ENCODE assay signal across 8 cellular contexts in the genomic region with DNA sequence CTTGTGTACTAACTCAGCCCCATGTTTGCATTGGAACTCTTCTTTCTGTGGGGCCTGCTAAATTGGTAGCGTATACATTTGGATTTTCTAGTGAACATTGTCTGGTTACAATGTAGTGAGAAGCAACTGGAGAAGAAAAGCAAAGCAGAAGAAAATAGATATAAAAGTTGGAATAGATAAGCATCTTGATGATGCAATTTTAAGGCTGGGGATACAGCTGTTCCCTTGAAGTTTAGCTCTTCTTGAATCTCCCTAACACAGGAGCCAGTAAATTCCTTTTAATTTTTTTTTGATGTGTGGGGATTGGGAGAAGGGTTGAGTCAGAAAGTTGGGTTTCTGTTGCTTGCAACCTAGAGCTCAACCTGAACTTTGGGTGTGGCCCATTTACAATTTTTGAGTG.
"Had no signal": no experiment of that assay in that cellular context is flagged by ENCODE, and none has a peak within 500 bp of the region (broad histone marks: within the 10 kb centered on the region; RNA-seq: fewer than 3 reads in every experiment).

No MANE protein-coding gene starts in this region.

- FAIRE-seq: G401.6, GM12878, GM12891, GM12892, GM18507, GM19239 had no signal

- H3K4me3 ChIP-seq: GM12878 had no signal

- ATAC-seq: GM12878 had no signal

- DNase-seq: GDM1, GF-D8 had no signal
